In the genomic region with DNA sequence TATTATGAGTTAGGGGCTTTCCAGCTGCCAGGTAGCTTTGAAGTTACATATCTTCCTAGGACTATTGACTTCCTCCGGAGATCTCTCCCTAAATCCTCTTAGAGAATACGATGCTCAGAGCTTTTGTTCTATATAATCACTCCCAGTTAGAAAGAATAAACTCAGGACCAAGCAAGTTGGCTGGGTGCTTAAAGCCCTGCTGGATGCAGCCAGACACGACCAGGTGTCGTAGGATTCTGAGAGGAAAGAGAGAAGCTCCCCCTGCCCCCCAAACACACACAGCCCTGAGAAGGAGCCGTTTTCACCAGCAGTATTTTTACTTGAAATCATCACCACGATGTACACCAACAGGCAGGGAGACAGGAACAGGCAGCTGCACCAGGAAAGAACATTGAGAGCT, we compare ENCODE assay signal across 26 cellular contexts.
"Had no signal": no experiment of that assay in that cellular context is flagged by ENCODE, and none has a peak within 500 bp of the region (broad histone marks: within the 10 kb centered on the region; RNA-seq: fewer than 3 reads in every experiment).

No MANE protein-coding gene starts in this region.

- H3K27ac Mint-ChIP-seq: activated naive CD8-positive, alpha-beta T cell; activated T-cell treated with anti-CD3 and anti-CD28 coated beads, Interleukin-2, amount 50 U/mL, for 24 hours; activated T-helper 2 cell treated with anti-CD3 and anti-CD28 coated beads, Interferon-gamma antibody, Interleukin-2, Interleukin-4, amounts not matched to agents 10 μg/mL and 5 μg/mL and 100 μg/mL, durations not matched to agents 14 hours and 24 hours and 36 hours; natural killer cell; T-helper 2 cell treated with Interferon-gamma antibody and Interleukin-4, amounts not matched to agents 5 μg/mL and 100 μg/mL, for 36 hours; type B pancreatic cell had no signal

- ATAC-seq: foreskin keratinocyte, natural killer cell had no signal

- H3K9me3 ChIP-seq: adrenal gland, ascending aorta, prostate gland, thoracic aorta, vagina had no signal

- H3K27ac ChIP-seq: adrenal gland, ascending aorta, foreskin keratinocyte, hepatocyte, left ventricle myocardium inferior, prostate gland, thoracic aorta, vagina, VCaP had no signal

- H3K4me1 ChIP-seq: adrenal gland, ascending aorta, foreskin keratinocyte, left ventricle myocardium inferior, prostate gland, vagina had no signal

- H3K4me1 Mint-ChIP-seq: natural killer cell had no signal

- H3K4me3 Mint-ChIP-seq: activated naive CD8-positive, alpha-beta T cell; activated T-cell treated with anti-CD3 and anti-CD28 coated beads, Interleukin-2, amount 50 U/mL, for 24 hours; natural killer cell; T-helper 2 cell treated with Interferon-gamma antibody and Interleukin-4, amounts not matched to agents 5 μg/mL and 100 μg/mL, for 36 hours; type B pancreatic cell had no signal

- H3K79me2 ChIP-seq: hepatocyte had no signal

- H2AFZ ChIP-seq: hepatocyte had no signal

- H3K27me3 ChIP-seq: adrenal gland, ascending aorta, vagina had no signal

- H3K4me3 ChIP-seq: adrenal gland, ascending aorta, hepatocyte, left ventricle myocardium inferior, prostate gland, thoracic aorta, vagina had no signal

- H3K36me3 Mint-ChIP-seq: activated naive CD8-positive, alpha-beta T cell; natural killer cell; type B pancreatic cell had no signal

- H3K4me2 ChIP-seq: hepatocyte had no signal

- DNase-seq: activated CD8-positive, alpha-beta memory T cell treated with anti-CD3 and anti-CD28 coated beads for 24 hours; activated CD8-positive, alpha-beta memory T cell treated with anti-CD3 and anti-CD28 coated beads, Interleukin-2, amount 50 U/mL, for 4 hours; activated naive CD4-positive, alpha-beta T cell; activated T-cell treated with anti-CD3 and anti-CD28 coated beads, Interleukin-2, amount 50 U/mL, for 24 hours; adrenal gland; central memory CD4-positive, alpha-beta T cell; dermis blood vessel endothelial cell; effector CD8-positive, alpha-beta T cell; foreskin keratinocyte; glutamatergic neuron; kidney glomerular epithelial cell; left ventricle myocardium inferior; midbrain; natural killer cell; stimulated activated CD4-positive, alpha-beta T cell treated with anti-CD3 and anti-CD28 coated beads, Interleukin-2, amount 100 ng/mL, for 48 hours; stimulated activated naive CD4-positive, alpha-beta T cell had no signal

- H3K36me3 ChIP-seq: adrenal gland, ascending aorta, left ventricle myocardium inferior, prostate gland, thoracic aorta, vagina had no signal

- H3K9me3 Mint-ChIP-seq: activated T-cell treated with anti-CD3 and anti-CD28 coated beads, Interleukin-2, amount 50 U/mL, for 24 hours; activated T-helper 2 cell treated with anti-CD3 and anti-CD28 coated beads, Interferon-gamma antibody, Interleukin-2, Interleukin-4, amounts not matched to agents 10 μg/mL and 5 μg/mL and 100 μg/mL, durations not matched to agents 14 hours and 24 hours and 36 hours; natural killer cell; T-helper 2 cell treated with Interferon-gamma antibody and Interleukin-4, amounts not matched to agents 5 μg/mL and 100 μg/mL, for 36 hours had no signal
